Comparison of ENCODE assay signal across 36 cellular contexts in the genomic region with DNA sequence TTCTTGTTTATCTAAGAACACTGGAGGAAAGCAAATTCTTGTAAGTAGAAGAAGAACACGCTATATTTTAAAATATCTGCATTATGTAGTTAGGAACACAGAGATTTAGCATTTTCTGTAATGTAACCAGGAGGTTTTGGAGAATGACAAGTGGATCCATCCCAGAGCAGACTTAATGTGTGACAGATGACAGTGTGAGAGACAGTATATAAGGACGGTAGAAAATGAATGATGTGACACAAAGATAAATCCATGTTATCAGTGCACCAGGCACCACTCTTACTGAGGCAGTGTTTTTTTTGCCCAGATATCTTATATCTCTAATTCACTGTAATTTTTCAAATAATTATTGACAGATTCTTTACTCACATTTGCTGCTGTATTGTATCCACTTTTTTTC.
"Had no signal": no experiment of that assay in that cellular context is flagged by ENCODE, and none has a peak within 500 bp of the region (broad histone marks: within the 10 kb centered on the region; RNA-seq: fewer than 3 reads in every experiment).

No MANE protein-coding gene starts in this region.

- H3K9ac ChIP-seq: KMS-11 had no signal

- H3K36me3 ChIP-seq: MG63 had no signal

- H3K9me3 ChIP-seq: MG63 had no signal

- DNase-seq: Karpas-422, Kasumi-1, KG1, MG63, MM.1S, MV-4-11, NCI-H1048, NCI-H1092, NCI-H1092 treated with DMSO at 0.1 percent for 48 hours, NCI-H1105, NCI-H1105 treated with DMSO at 0.1 percent for 48 hours, NCI-H1417, NCI-H1417 treated with DMSO at 0.1 percent for 48 hours, NCI-H1436, NCI-H1436 treated with DMSO at 0.1 percent for 48 hours, NCI-H146, NCI-H1694, NCI-H1694 treated with DMSO at 0.1 percent for 48 hours, NCI-H187, NCI-H187 treated with DMSO at 0.1 percent for 48 hours, NCI-H1930, NCI-H2029, NCI-H2029 treated with DMSO at 0.1 percent for 48 hours, NCI-H2081, NCI-H2081 treated with DMSO at 0.1 percent for 48 hours, NCI-H2107, NCI-H2171, NCI-H2171 treated with DMSO at 0.1 percent for 48 hours, NCI-H2227 treated with DMSO at 0.1 percent for 48 hours, NCI-H226, NCI-H345, NCI-H446, NCI-H446 treated with DMSO at 0.1 percent for 48 hours, NCI-H510A, NCI-H510A treated with DMSO at 0.1 percent for 48 hours had no signal

- H3K4me2 ChIP-seq: KMS-11 had no signal

- H3K27ac ChIP-seq: KMS-11 had no signal

- H3K4me3 ChIP-seq: MG63 had no signal

- H3K27me3 ChIP-seq: MG63 had no signal
